ENCODE assay signal across 13 cellular contexts in the genomic region with DNA sequence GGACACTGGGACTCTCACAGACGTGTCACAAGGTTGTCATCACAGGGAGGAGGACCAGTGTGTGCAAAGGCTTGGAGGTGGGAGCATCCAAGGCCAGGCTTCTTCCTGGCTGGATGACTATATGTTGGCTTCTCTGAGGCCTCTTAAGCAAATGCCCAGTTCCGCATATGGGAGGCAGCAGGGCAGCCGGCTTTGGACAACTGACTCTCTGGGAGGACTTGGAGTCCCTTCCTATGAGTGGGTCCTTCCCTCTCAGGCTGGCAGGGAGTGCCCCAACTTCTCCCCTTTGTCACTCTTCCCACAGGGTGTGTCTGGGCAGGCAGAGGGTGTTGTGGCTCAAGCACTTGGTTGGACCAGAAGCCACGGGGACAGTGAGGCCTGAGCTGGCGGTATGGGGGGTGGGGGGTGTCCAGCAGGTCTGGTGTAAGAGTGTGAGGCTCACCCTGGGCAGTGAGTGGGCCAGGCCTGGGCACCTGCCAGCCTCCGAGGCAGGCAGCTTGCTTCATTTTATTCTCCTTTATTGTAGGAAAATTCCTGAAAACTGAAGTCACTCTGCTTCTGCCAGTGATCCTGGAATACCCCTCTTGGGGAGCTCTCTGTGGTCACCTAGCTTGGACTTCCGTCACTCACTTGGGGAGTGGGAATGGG. TPM values are rescaled to one million over a fixed set of nuclear protein-coding genes. Genes with fewer than 3 reads are reported as not detected.
DNase-seq lines count a peak whose midpoint lies in the region; ATAC-seq and TF ChIP-seq lines count a peak whose summit lies in the region.
"Had no signal": no experiment of that assay in that cellular context is flagged by ENCODE, and none has a peak within 500 bp of the region (broad histone marks: within the 10 kb centered on the region; RNA-seq: fewer than 3 reads in every experiment).

No MANE protein-coding gene starts in this region.

- ATAC-seq in HCT116 (peak; percentile 35), body of pancreas (no peak)

- POLR2A ChIA-PET in HCT116 (lab: Charles Lee) = interaction anchor here (1.1 kb wide), 1 partner anchor 22 kb away, joined by 3 read pairs; no protein-coding TSS in a partner anchor

- DNase-seq in HCT116 (ENCODE audit: low read depth, low spot score) (no peak), astrocyte of the hippocampus (ENCODE audit: low read depth, low spot score) (peak; percentile 92), iris pigment epithelial cell (ENCODE audit: low read depth) (peak; percentile 27), suprapubic skin (ENCODE audit: low spot score in 2 of 2) (no peak), NOMO-1 treated with dmso at 0.1 percent for 144 hours (lab: John Stamatoyannopoulos, UW; ENCODE audit: unreplicated experiment) (no peak), body of pancreas (no peak), CD14-positive monocyte (ENCODE audit: low spot score) (no peak)
- no peak for DNase-seq in activated naive CD4-positive, alpha-beta T cell treated with anti-CD3 and anti-CD28 coated beads, Interleukin-2, amount 10 ng/mL, durations not matched to agents 7 days and 5 days
- DNase-seq: activated CD4-positive, alpha-beta T cell treated with anti-CD3 and anti-CD28 coated beads for 48 hours; aorta; NCI-H1048; retina; stimulated activated CD8-positive, alpha-beta memory T cell treated with anti-CD3 and anti-CD28 coated beads, Interleukin-4, amount 100 ng/mL, for 48 hours had no signal

- H3K4me2 ChIP-seq in HCT116 (ENCODE audit: low read length) = peak overlapping the region; percentile 26; the same call in 1 of the 2 replicates

- 20% methylated on average over 3 of the region's 7 CpGs for whole genome bisulfite sequencing in suprapubic skin
- 41 to 71% methylated on average over 6 to 7 of the region's 7 CpGs for WGBS in body of pancreas, 2 donors

- H3K9me2 ChIP-seq in HCT116 (ENCODE audit: insufficient read depth) = no peaks in the 10 kb centered on the region

- no peak for TF ChIP-seq RAD21 in HCT116 (IDR thresholded peaks at IDR 0.05; ENCODE audit: low read depth)

- H3K27me3 ChIP-seq in HCT116 (ENCODE audit: insufficient read depth, low read length) (no peaks in the 10 kb centered on the region), suprapubic skin (no peaks in the 10 kb centered on the region), body of pancreas (no peaks in the 10 kb centered on the region)

- H3K9me3 Mint-ChIP-seq in activated naive CD4-positive, alpha-beta T cell treated with anti-CD3 and anti-CD28 coated beads, Interleukin-2, amount 10 ng/mL, durations not matched to agents 7 days and 5 days = no peaks in the 10 kb centered on the region
- peaks cover 0 to 5% (median 0%) of the 10 kb centered on the region in 7 donors for H3K9me3 Mint-ChIP-seq in CD14-positive monocyte

- no peaks in the 10 kb centered on the region for H3K79me2 ChIP-seq in HCT116 (ENCODE audit: insufficient read depth, low read length)

- TF ChIP-seq POLR2A in HCT116 (IDR thresholded peaks at IDR 0.05; ENCODE audit: borderline replicate concordance, extremely low read depth, insufficient read depth, insufficient read length) = no peak
- TF ChIP-seq POLR2A in suprapubic skin (IDR thresholded peaks at IDR 0.05) = no peak
- TF ChIP-seq POLR2A in body of pancreas (IDR thresholded peaks at IDR 0.05) = no peak

- H3K36me3 Mint-ChIP-seq in activated naive CD4-positive, alpha-beta T cell treated with anti-CD3 and anti-CD28 coated beads, Interleukin-2, amount 10 ng/mL, durations not matched to agents 7 days and 5 days = no peaks in the 10 kb centered on the region
- no peaks in the 10 kb centered on the region for H3K36me3 Mint-ChIP-seq in CD14-positive monocyte

- H3K9ac ChIP-seq in HCT116 (ENCODE audit: low read length) = no peak overlapping the region

- no peak for TF ChIP-seq CTCF in HCT116 (IDR thresholded peaks at IDR 0.05 in 2 of 3, conservative IDR thresholded peaks at IDR 0.05 in 1 of 3; ENCODE audit: borderline replicate concordance in 1 of 3, insufficient read depth in 1 of 3, low read depth in 2 of 3, low read length in 2 of 3)
- no peak for TF ChIP-seq CTCF in suprapubic skin (IDR thresholded peaks at IDR 0.05)
- no peak for TF ChIP-seq CTCF in body of pancreas (IDR thresholded peaks at IDR 0.05)
- no peak for TF ChIP-seq CTCF in CD14-positive monocyte (IDR thresholded peaks at IDR 0.05)

- no peak overlapping the region for H2AFZ ChIP-seq in HCT116 (ENCODE audit: low read depth, low read length, poor library complexity, severe bottlenecking)

- peak overlapping the region; percentile 6; the same call in 1 of the 2 replicates for H3K27ac ChIP-seq in HCT116 (ENCODE audit: low read depth, low read length)
- H3K27ac ChIP-seq in suprapubic skin = peak overlapping the region; percentile 31
- peak overlapping the region in 2 of 4 donors; percentile 48 to 60 for H3K27ac ChIP-seq in body of pancreas

- intact Hi-C loops in HCT116 (cut with micrococcal nuclease) = no loop called here
- intact Hi-C loops in body of pancreas (cut with DNase I) = no loop called here
- intact Hi-C loops in CD14-positive monocyte (cut with micrococcal nuclease) = no loop called here

- no peak overlapping the region for H3K27ac Mint-ChIP-seq in activated naive CD4-positive, alpha-beta T cell treated with anti-CD3 and anti-CD28 coated beads, Interleukin-2, amount 10 ng/mL, durations not matched to agents 7 days and 5 days
- H3K27ac Mint-ChIP-seq in CD14-positive monocyte = no peak overlapping the region

- H3K4me3 ChIP-seq in HCT116 (replicated peaks in 1 of 2; ENCODE audit: low read depth in 1 of 2, low read length in 2 of 2) (no peak overlapping the region), suprapubic skin (no peak overlapping the region), body of pancreas (no peak overlapping the region)

- no peak for TF ChIP-seq EP300 in suprapubic skin (IDR thresholded peaks at IDR 0.05)

- no peaks in the 10 kb centered on the region; a peak in 1 of 4 replicates for H3K36me3 ChIP-seq in HCT116 (ENCODE audit: control insufficient read depth in 1 of 2, insufficient read depth in 2 of 2, low read length in 2 of 2)
- H3K36me3 ChIP-seq in suprapubic skin = no peaks in the 10 kb centered on the region
- peaks cover 5 to 6% of the 10 kb centered on the region in 2 donors for H3K36me3 ChIP-seq in body of pancreas (replicated peaks in 1 of 2; ENCODE audit: insufficient read depth in 1 of 2, low read depth in 2 of 2)

- H3K9me3 ChIP-seq in HCT116 (ENCODE audit: control insufficient read depth in 1 of 2, insufficient read depth in 1 of 2, low read depth in 1 of 2, low read length in 2 of 2) (no peaks in the 10 kb centered on the region), suprapubic skin (no peaks in the 10 kb centered on the region), body of pancreas (no peaks in the 10 kb centered on the region)

- H3K27me3 Mint-ChIP-seq in activated naive CD4-positive, alpha-beta T cell treated with anti-CD3 and anti-CD28 coated beads, Interleukin-2, amount 10 ng/mL, durations not matched to agents 7 days and 5 days = peaks cover 47% of the 10 kb centered on the region
- H3K27me3 Mint-ChIP-seq in CD14-positive monocyte (ENCODE audit: low read depth in 3 of 3) = peaks cover 40 to 69% (median 58%) of the 10 kb centered on the region in 3 donors

- BruUV-seq in HCT116 (replicated peaks; lab: Mats Ljungman, UMichigan) = no TSS peak

- no peaks in the 10 kb centered on the region for H4K20me1 ChIP-seq in HCT116 (ENCODE audit: insufficient read depth)

- H3K4me1 ChIP-seq in HCT116 (ENCODE audit: control insufficient read depth in 1 of 2, insufficient read depth in 2 of 2, low read length in 2 of 2) (peaks cover 6 to 20% of the 10 kb centered on the region in 2 experiments; a peak in 3 of 4 replicates), suprapubic skin (peaks cover 80% of the 10 kb centered on the region), body of pancreas (peaks cover 54% of the 10 kb centered on the region)

- peaks cover 24% of the 10 kb centered on the region for H3K4me1 Mint-ChIP-seq in activated naive CD4-positive, alpha-beta T cell treated with anti-CD3 and anti-CD28 coated beads, Interleukin-2, amount 10 ng/mL, durations not matched to agents 7 days and 5 days
- peaks cover 14% of the 10 kb centered on the region for H3K4me1 Mint-ChIP-seq in CD14-positive monocyte

- RAD21 ChIA-PET in HCT116 (lab: Charles Lee; ENCODE audit: low non-redundant PET in 1 of 2, low total read pairs in 2 of 2, uncharacterized antibody in 2 of 2, unreplicated experiment in 2 of 2) = no interaction called here

- no peak overlapping the region for H3K4me3 Mint-ChIP-seq in activated naive CD4-positive, alpha-beta T cell treated with anti-CD3 and anti-CD28 coated beads, Interleukin-2, amount 10 ng/mL, durations not matched to agents 7 days and 5 days
- peak overlapping the region in 1 of 2 donors; percentile 48 for H3K4me3 Mint-ChIP-seq in CD14-positive monocyte

- CTCF ChIA-PET in HCT116 (lab: Charles Lee) = no interaction called here
- CTCF ChIA-PET in activated naive CD4-positive, alpha-beta T cell treated with anti-CD3 and anti-CD28 coated beads, Interleukin-2, amount 10 ng/mL, durations not matched to agents 7 days and 5 days (lab: Charles Lee) = interaction anchor here (1.0 to 1.6 kb wide), 2 partner anchors 34 to 51 kb away, joined by 3 to 7 read pairs; no protein-coding TSS in a partner anchor

TF ChIP-seq in HCT116, 20 proteins besides CTCF, POLR2A, EP300 and RAD21:
- TF ChIP-seq ZFX (IDR thresholded peaks at IDR 0.05) (no peak), ELF1 (IDR thresholded peaks at IDR 0.05; ENCODE audit: borderline replicate concordance, low read depth) (no peak), TCF7L2 (IDR thresholded peaks at IDR 0.05; ENCODE audit: borderline replicate concordance, extremely low read depth, insufficient read depth, insufficient read length) (no peak), SIN3A (IDR thresholded peaks at IDR 0.05; ENCODE audit: low read depth) (no peak)

RNA-seq across cellular contexts. Expression of gene ADGRG1, which starts 14.9 kb away (rescaled TPM):
- total RNA-seq in HCT116 (2021; ENCODE audit: unreplicated experiment) (36.4 TPM), suprapubic skin (100 to 1,000 TPM; 107 to 202 (median 139) TPM), body of pancreas (10 to 100 TPM; 53.7 to 61.6 TPM)
- polyA plus RNA-seq in HCT116 (2012) = 62.7 and 64.5 TPM in 2 replicates
- polyA plus RNA-seq in CD14-positive monocyte = under 1 TPM; 0.08 to 0.39 TPM

RNA-seq across cellular contexts. Expression of gene ADGRG3, which starts 24.8 kb away (rescaled TPM):
- total RNA-seq in HCT116 (2021; ENCODE audit: unreplicated experiment) = not detected
- polyA plus RNA-seq in HCT116 (2012) = 0.12 TPM in 1 of 2 replicates, not detected in the other
- 1 to 10 TPM in 2 of 4 donors, under 1 TPM in 1, not detected in 1; 0.32 to 2.0 (median 2.0) TPM for total RNA-seq in suprapubic skin
- total RNA-seq in body of pancreas = 1 to 10 TPM; 2.0 to 6.0 TPM
- polyA plus RNA-seq in CD14-positive monocyte = under 1 TPM in 1 of 2 donors, not detected in 1; 0.41 TPM

RNA-seq across cellular contexts. Expression of gene DRC7, which starts 51.3 kb away (rescaled TPM):
- total RNA-seq in HCT116 (2021; ENCODE audit: unreplicated experiment) = 0.91 TPM
- 0.56 and 1.9 TPM in 2 replicates for polyA plus RNA-seq in HCT116 (2012)
- total RNA-seq in suprapubic skin = not detected
- total RNA-seq in body of pancreas = 1 to 10 TPM in 1 of 2 donors, not detected in 1; 1.3 TPM
- under 1 TPM in 1 of 2 donors, not detected in 1; 0.11 TPM for polyA plus RNA-seq in CD14-positive monocyte
- total RNA-seq: aorta had no signal

Comparison
In these comparisons a context has a peak if more than half of its experiments do, and no peak if none do; other contexts are left out.
1. DNase-seq: peak in astrocyte of the hippocampus (single experiment) and iris pigment epithelial cell (single experiment); none in HCT116 (single experiment), suprapubic skin (0 of 2), activated naive CD4-positive, alpha-beta T cell treated with anti-CD3 and anti-CD28 coated beads, Interleukin-2, amount 10 ng/mL, durations not matched to agents 7 days and 5 days (single experiment), NOMO-1 treated with dmso at 0.1 percent for 144 hours (single experiment), body of pancreas (0 of 4) and CD14-positive monocyte (single experiment).